ENCODE assay signal across 21 cellular contexts in genomic region chr2:239670463-239671120, GRCh38.
DNase-seq lines count a peak whose midpoint lies in the region; ATAC-seq and TF ChIP-seq lines count a peak whose summit lies in the region.
"Had no signal": no experiment of that assay in that cellular context is flagged by ENCODE, and none has a peak within 500 bp of the region (broad histone marks: within the 10 kb centered on the region; RNA-seq: fewer than 3 reads in every experiment).

No MANE protein-coding gene starts in this region.

- H3K27ac Mint-ChIP-seq in CD14-positive monocyte (no peak overlapping the region), chondrocyte (ENCODE audit: unreplicated experiment) (no peak overlapping the region)
- peak overlapping the region; percentile 32 to 58 for H3K27ac Mint-ChIP-seq in effector memory CD8-positive, alpha-beta T cell
- H3K27ac Mint-ChIP-seq: B cell; CD8-positive, alpha-beta T cell; HFFc6 had no signal

- DNase-seq in cardiac septum (ENCODE audit: low spot score) (peak; percentile 36), left ventricle myocardium inferior (no peak), CD14-positive monocyte (ENCODE audit: low spot score) (peak; percentile 7), CD1c-positive myeloid dendritic cell (ENCODE audit: extremely low spot score) (no peak), substantia nigra (lab: John Stamatoyannopoulos, UW) (no peak), chondrocyte (ENCODE audit: low spot score) (no peak)
- no peak for DNase-seq in effector memory CD8-positive, alpha-beta T cell
- DNase-seq: Calu3, DMS 273 treated with DMSO at 0.1 percent for 48 hours, DMS53, DND-41, EL, GOT3, H7, HFFc6 had no signal

- TF ChIP-seq CTCF in left ventricle myocardium inferior (IDR thresholded peaks at IDR 0.05; ENCODE audit: borderline replicate concordance) (no peak), CD14-positive monocyte (IDR thresholded peaks at IDR 0.05) (no peak), chondrocyte (IDR thresholded peaks at IDR 0.05) (no peak)

- H3K9me3 Mint-ChIP-seq in CD14-positive monocyte (no peaks in the 10 kb centered on the region), chondrocyte (ENCODE audit: low read depth) (no peaks in the 10 kb centered on the region)
- no peaks in the 10 kb centered on the region for H3K9me3 Mint-ChIP-seq in effector memory CD8-positive, alpha-beta T cell
- H3K9me3 Mint-ChIP-seq: CD8-positive, alpha-beta T cell had no signal

- H3K36me3 ChIP-seq in left ventricle myocardium inferior, result no peaks in the 10 kb centered on the region
- no peaks in the 10 kb centered on the region for H3K36me3 ChIP-seq in rectal smooth muscle tissue (ENCODE audit: control insufficient read depth, insufficient read depth, low read length)

- ATAC-seq in effector memory CD8-positive, alpha-beta T cell (replicated peaks), result no peak
- ATAC-seq: CD8-positive, alpha-beta T cell; GM12878; HCT116 had no signal

- H3K4me1 Mint-ChIP-seq in CD14-positive monocyte (peaks cover 3% of the 10 kb centered on the region), chondrocyte (ENCODE audit: low read depth) (no peaks in the 10 kb centered on the region)
- peaks cover 3 to 5% of the 10 kb centered on the region in 2 donors for H3K4me1 Mint-ChIP-seq in effector memory CD8-positive, alpha-beta T cell (ENCODE audit: low read depth in 2 of 2)
- H3K4me1 Mint-ChIP-seq: B cell had no signal

- H3K36me3 Mint-ChIP-seq in CD14-positive monocyte, result no peaks in the 10 kb centered on the region
- H3K36me3 Mint-ChIP-seq in effector memory CD8-positive, alpha-beta T cell (ENCODE audit: insufficient read depth), result peaks cover 7% of the 10 kb centered on the region
- H3K36me3 Mint-ChIP-seq in chondrocyte (ENCODE audit: low read depth), result no peaks in the 10 kb centered on the region
- H3K36me3 Mint-ChIP-seq: CD8-positive, alpha-beta T cell had no signal

- intact Hi-C loops in cardiac septum (cut with DNase I) (no loop called here), left ventricle myocardium inferior (cut with micrococcal nuclease) (no loop called here), CD14-positive monocyte (cut with micrococcal nuclease) (no loop called here)

- H3K27me3 Mint-ChIP-seq in CD14-positive monocyte (ENCODE audit: low read depth in 3 of 3) (peaks cover 6 to 10% (median 10%) of the 10 kb centered on the region in 3 donors), chondrocyte (ENCODE audit: low read depth) (peaks cover 17% of the 10 kb centered on the region)
- H3K27me3 Mint-ChIP-seq in effector memory CD8-positive, alpha-beta T cell, result no peaks in the 10 kb centered on the region
- H3K27me3 Mint-ChIP-seq: B cell had no signal

- H3K4me1 ChIP-seq in left ventricle myocardium inferior (no peaks in the 10 kb centered on the region), rectal smooth muscle tissue (ENCODE audit: control insufficient read depth, insufficient read depth, low read length) (peaks cover 5% of the 10 kb centered on the region)

- H3K27ac ChIP-seq in left ventricle myocardium inferior (replicated peaks) (no peak overlapping the region), rectal smooth muscle tissue (ENCODE audit: low read depth, low read length) (peak overlapping the region; percentile 22), substantia nigra (ENCODE audit: low read depth, low read length, poor library complexity, severe bottlenecking) (no peak overlapping the region)
- H3K27ac ChIP-seq: C4-2B had no signal

- H3K4me3 ChIP-seq in left ventricle myocardium inferior (no peak overlapping the region), rectal smooth muscle tissue (ENCODE audit: low read length) (no peak overlapping the region)
- H3K4me3 ChIP-seq: GM12878 had no signal

- H3K9me3 ChIP-seq in left ventricle myocardium inferior (replicated peaks), result no peaks in the 10 kb centered on the region

- H3K4me3 Mint-ChIP-seq in CD14-positive monocyte (no peak overlapping the region), chondrocyte (ENCODE audit: unreplicated experiment) (no peak overlapping the region)
- no peak overlapping the region for H3K4me3 Mint-ChIP-seq in effector memory CD8-positive, alpha-beta T cell
- H3K4me3 Mint-ChIP-seq: B cell; CD8-positive, alpha-beta T cell; HFFc6 had no signal

- peaks cover 32% of the 10 kb centered on the region for H3K27me3 ChIP-seq in left ventricle myocardium inferior (ENCODE audit: low read depth)
- no peaks in the 10 kb centered on the region for H3K27me3 ChIP-seq in rectal smooth muscle tissue (ENCODE audit: control insufficient read depth, insufficient read depth, low read length)

- no peak overlapping the region for H3K9ac ChIP-seq in rectal smooth muscle tissue (ENCODE audit: low read length)

Comparison
In these comparisons a context has a peak if more than half of its experiments do, and no peak if none do; other contexts are left out.
1. DNase-seq: peak in cardiac septum (single experiment) and CD14-positive monocyte (single experiment); none in left ventricle myocardium inferior (single experiment), effector memory CD8-positive, alpha-beta T cell (0 of 3), CD1c-positive myeloid dendritic cell (single experiment), substantia nigra (0 of 49) and chondrocyte (single experiment).
2. H3K27ac Mint-ChIP-seq: peak in effector memory CD8-positive, alpha-beta T cell (2 of 2); none in CD14-positive monocyte (0 of 7) and chondrocyte (single experiment).